ENCODE assay signal across 9 cellular contexts in genomic region chr6:144350176-144350575, GRCh38.
DNase-seq lines count a peak whose midpoint lies in the region; FAIRE-seq and TF ChIP-seq lines count a peak whose summit lies in the region.
"Had no signal": no experiment of that assay in that cellular context is flagged by ENCODE, and none has a peak within 500 bp of the region (broad histone marks: within the 10 kb centered on the region; RNA-seq: fewer than 3 reads in every experiment).

No MANE protein-coding gene starts in this region.

- H3K36me3 ChIP-seq in KMS-11 (ENCODE audit: insufficient read depth): no peaks in the 10 kb centered on the region
- H3K36me3 ChIP-seq in endothelial cell of umbilical vein (ENCODE audit: control insufficient read depth in 2 of 2, extremely low read depth in 1 of 2, insufficient read depth in 2 of 2, low read length in 2 of 2): no peaks in the 10 kb centered on the region
- no peaks in the 10 kb centered on the region for H3K36me3 ChIP-seq in transverse colon

- no peak for TF ChIP-seq CTCF in KMS-11 (conservative IDR thresholded peaks at IDR 0.05; ENCODE audit: low read depth, low read length)
- TF ChIP-seq CTCF in endothelial cell of umbilical vein (IDR thresholded peaks at IDR 0.05; ENCODE audit: extremely low read depth in 1 of 2, insufficient read depth in 1 of 2, low read depth in 1 of 2, low read length in 2 of 2): no peak
- no peak for TF ChIP-seq CTCF in transverse colon (IDR thresholded peaks at IDR 0.05)

- H3K4me2 ChIP-seq in KMS-11 (peak overlapping the region; percentile 55), endothelial cell of umbilical vein (ENCODE audit: insufficient read depth, low read length) (peak overlapping the region; percentile 95)

- H2AFZ ChIP-seq in KMS-11 (ENCODE audit: low read depth): peak overlapping the region; percentile 41
- no peak overlapping the region for H2AFZ ChIP-seq in endothelial cell of umbilical vein (ENCODE audit: low read depth, low read length)

- H3K4me1 ChIP-seq in KMS-11 (ENCODE audit: low read depth, poor library complexity, severe bottlenecking): peaks cover 19% of the 10 kb centered on the region
- peaks cover 66% of the 10 kb centered on the region for H3K4me1 ChIP-seq in endothelial cell of umbilical vein (ENCODE audit: control insufficient read depth, extremely low read depth, insufficient read depth, low read length)
- H3K4me1 ChIP-seq in transverse colon: peaks cover 0 to 53% (median 8%) of the 10 kb centered on the region in 4 donors

- no peaks in the 10 kb centered on the region for H3K27me3 Mint-ChIP-seq in activated naive CD4-positive, alpha-beta T cell treated with anti-CD3 and anti-CD28 coated beads, Interleukin-2, amount 50 U/mL, for 24 hours

- POLR2A ChIA-PET in endothelial cell of umbilical vein (lab: Charles Lee): interaction anchor here (0.8 kb wide), 1 partner anchor 12 kb away, joined by 3 read pairs; no protein-coding TSS in a partner anchor

- no peaks in the 10 kb centered on the region for H3K79me2 ChIP-seq in KMS-11 (ENCODE audit: insufficient read depth, low read depth)
- peaks cover 79% of the 10 kb centered on the region for H3K79me2 ChIP-seq in endothelial cell of umbilical vein (ENCODE audit: control insufficient read depth, insufficient read depth, low read length)

- H3K27ac ChIP-seq in KMS-11: peak overlapping the region; percentile 45; the same call in 1 of the 2 replicates
- peak overlapping the region; percentile 90 for H3K27ac ChIP-seq in endothelial cell of umbilical vein (ENCODE audit: insufficient read depth, low read depth, low read length)
- peak overlapping the region; percentile 48 to 64 (median 55) for H3K27ac ChIP-seq in transverse colon
- H3K27ac ChIP-seq: C4-2B had no signal

- intact Hi-C loops in endothelial cell of umbilical vein (cut with micrococcal nuclease): loop anchor here (1.0 to 2.0 kb wide), 3 partner anchors 12 to 134 kb away; no protein-coding TSS in a partner anchor
- intact Hi-C loops in transverse colon (cut with DNase I; ENCODE audit: low total_unique reads): no loop called here

- H3K27ac Mint-ChIP-seq in activated naive CD4-positive, alpha-beta T cell treated with anti-CD3 and anti-CD28 coated beads, Interleukin-2, amount 50 U/mL, for 24 hours: peak overlapping the region; percentile 95

- H3K4me3 ChIP-seq in KMS-11 (IDR thresholded peaks at IDR 0.05; ENCODE audit: insufficient read depth, low read depth, low read length) (no peak overlapping the region), endothelial cell of umbilical vein (replicated peaks in 1 of 3; ENCODE audit: insufficient read depth in 1 of 3, low read depth in 1 of 3, low read length in 3 of 3) (peak overlapping the region in 2 of 3 experiments; percentile 28 to 74), transverse colon (no peak overlapping the region)

- no peaks in the 10 kb centered on the region for H3K9me1 ChIP-seq in endothelial cell of umbilical vein (replicated peaks; ENCODE audit: control insufficient read depth, extremely low read depth, insufficient read depth, low read length)

- H3K9me3 Mint-ChIP-seq in activated naive CD4-positive, alpha-beta T cell treated with anti-CD3 and anti-CD28 coated beads, Interleukin-2, amount 50 U/mL, for 24 hours: peaks cover 6% of the 10 kb centered on the region

- in situ Hi-C loops in transverse colon (cut with MboI; ENCODE audit: low pct_ligation_motif_present in 1 of 4, low pct_unique_long_range_greater_than_20kb in 1 of 4, low sequenced_read_pairs in 3 of 4): no loop called here

- H3K9ac ChIP-seq in KMS-11 (no peak overlapping the region), endothelial cell of umbilical vein (replicated peaks; ENCODE audit: extremely low read depth, insufficient read depth, low read length) (peak overlapping the region; percentile 81)

- dilution Hi-C loops in endothelial cell of umbilical vein (cut with MboI; ENCODE audit: extremely low pct_ligation_motif_present, low sequenced_read_pairs): no loop called here

- no peak for FAIRE-seq in endothelial cell of umbilical vein (lab: Jason Lieb, UNC)

- peak overlapping the region; percentile 78 for H3K4me3 Mint-ChIP-seq in activated naive CD4-positive, alpha-beta T cell treated with anti-CD3 and anti-CD28 coated beads, Interleukin-2, amount 50 U/mL, for 24 hours

- H3K4me1 Mint-ChIP-seq in activated naive CD4-positive, alpha-beta T cell treated with anti-CD3 and anti-CD28 coated beads, Interleukin-2, amount 50 U/mL, for 24 hours: peaks cover 91% of the 10 kb centered on the region

- peaks cover 10% of the 10 kb centered on the region for H3K36me3 Mint-ChIP-seq in activated naive CD4-positive, alpha-beta T cell treated with anti-CD3 and anti-CD28 coated beads, Interleukin-2, amount 50 U/mL, for 24 hours

- H3K9me3 ChIP-seq in endothelial cell of umbilical vein (replicated peaks; ENCODE audit: control insufficient read depth, insufficient read depth, low read length) (no peaks in the 10 kb centered on the region), transverse colon (no peaks in the 10 kb centered on the region)

- TF ChIP-seq POLR2A in endothelial cell of umbilical vein (IDR thresholded peaks at IDR 0.05; ENCODE audit: low read depth, low read length) (no peak), transverse colon (IDR thresholded peaks at IDR 0.05) (no peak)

- CTCF ChIA-PET in endothelial cell of umbilical vein (lab: Charles Lee): interaction anchor here (0.7 to 1.6 kb wide), 6 partner anchors 36 to 134 kb away, joined by 3 to 9 read pairs (median 4); partner anchors contain the start of gene UTRN

- no peak for DNase-seq in activated naive CD4-positive, alpha-beta T cell treated with anti-CD3 and anti-CD28 coated beads, Interleukin-2, amount 50 U/mL, for 16 hours
- DNase-seq in endothelial cell of umbilical vein (ENCODE audit: low read depth, low spot score) (no peak), transverse colon (no peak), DMS79 treated with DMSO at 0.1 percent for 48 hours (lab: John Stamatoyannopoulos, UW) (no peak)
- DNase-seq in effector CD8-positive, alpha-beta T cell (lab: John Stamatoyannopoulos, UW): no peak
- DNase-seq in activated CD4-positive, CD25-positive, alpha-beta regulatory T cell (lab: John Stamatoyannopoulos, UW): no peak

- no peaks in the 10 kb centered on the region for H4K20me1 ChIP-seq in KMS-11 (ENCODE audit: insufficient read depth)
- peaks cover 3% of the 10 kb centered on the region for H4K20me1 ChIP-seq in endothelial cell of umbilical vein (replicated peaks; ENCODE audit: control insufficient read depth, extremely low read depth, insufficient read depth, low read length)

- 43 to 53% methylated on average over 4 of the region's 4 CpGs for WGBS in transverse colon (ENCODE audit: low coverage in 1 of 2), 2 donors

- no peak for TF ChIP-seq EP300 in transverse colon (IDR thresholded peaks at IDR 0.05; ENCODE audit: low read depth)

- H3K27me3 ChIP-seq in KMS-11 (ENCODE audit: insufficient read depth, low read depth) (no peaks in the 10 kb centered on the region), endothelial cell of umbilical vein (ENCODE audit: control insufficient read depth in 2 of 2, insufficient read depth in 2 of 2, low read length in 2 of 2) (no peaks in the 10 kb centered on the region), transverse colon (no peaks in the 10 kb centered on the region)

- BruUV-seq in endothelial cell of umbilical vein (replicated peaks; lab: Mats Ljungman, UMichigan): TSS peak; percentile 11

TF ChIP-seq in endothelial cell of umbilical vein, 7 proteins besides CTCF, POLR2A, EP300 and RAD21:
- TF ChIP-seq MAX (IDR thresholded peaks at IDR 0.05; ENCODE audit: insufficient read depth, insufficient read length) (no peak), FOS (IDR thresholded peaks at IDR 0.05; ENCODE audit: borderline replicate concordance, insufficient read depth, low read length) (no peak), POLR2AphosphoS5 (IDR thresholded peaks at IDR 0.05; ENCODE audit: insufficient read depth, low read depth, low read length) (no peak), JUN (IDR thresholded peaks at IDR 0.05; ENCODE audit: borderline replicate concordance, insufficient read depth, insufficient read length, low read depth) (no peak), EZH2 (IDR thresholded peaks at IDR 0.05; ENCODE audit: borderline replicate concordance, low read depth, low read length, severe bottlenecking) (no peak), GATA2 (IDR thresholded peaks at IDR 0.05; ENCODE audit: insufficient read depth, insufficient read length, low read depth, low read length) (no peak), MYC (IDR thresholded peaks at IDR 0.05; ENCODE audit: low read depth, low read length) (no peak)
TF ChIP-seq in endothelial cell of umbilical vein: peak in this region for 0.

Comparison
In these comparisons a context has a peak if more than half of its experiments do, and no peak if none do; other contexts are left out.
1. H3K4me3 ChIP-seq: peak in endothelial cell of umbilical vein (2 of 3); none in KMS-11 (single experiment) and transverse colon (0 of 4).
2. Peak in every context shown above with its lines, with median percentiles within 50 percentile points of each other: H3K27ac ChIP-seq.